16 cellular contexts compared by ENCODE assay signal in genomic region chr22:27682438-27682837, GRCh38.
A peak's percentile ranks its signal among the peaks of the same experiment; 100 is the strongest.
DNase-seq lines count a peak whose midpoint lies in the region; ATAC-seq and TF ChIP-seq lines count a peak whose summit lies in the region.
"Had no signal": no experiment of that assay in that cellular context is flagged by ENCODE, and none has a peak within 500 bp of the region (broad histone marks: within the 10 kb centered on the region; RNA-seq: fewer than 3 reads in every experiment).

No MANE protein-coding gene starts in this region.

- no peaks in the 10 kb centered on the region for H3K9me2 ChIP-seq in PC-3 (replicated peaks; ENCODE audit: low read length)

- peaks cover 3% of the 10 kb centered on the region for H4K20me1 ChIP-seq in H9 (ENCODE audit: control insufficient read depth, insufficient read depth, insufficient read length)
- H4K20me1 ChIP-seq in PC-3 (ENCODE audit: low read length): no peaks in the 10 kb centered on the region

- no peak overlapping the region for H2BK5ac ChIP-seq in H9 (ENCODE audit: insufficient read length, low read length)

- no peak overlapping the region for H2BK20ac ChIP-seq in H9 (ENCODE audit: low read depth, low read length, poor library complexity, severe bottlenecking)

- H3K4me2 ChIP-seq in H9 (ENCODE audit: insufficient read depth, insufficient read length, low read length): no peak overlapping the region
- no peak overlapping the region for H3K4me2 ChIP-seq in PC-3 (ENCODE audit: low read length)

- H3K36me3 ChIP-seq in PC-3 (ENCODE audit: low read depth, low read length): no peaks in the 10 kb centered on the region
- H3K36me3 ChIP-seq: tibial nerve had no signal

- no peak overlapping the region for H4K91ac ChIP-seq in H9 (ENCODE audit: insufficient read length, low read depth, low read length)

- H3K27ac ChIP-seq in H9 (ENCODE audit: insufficient read length, low read depth, low read length) (no peak overlapping the region), PC-3 (ENCODE audit: low read length) (no peak overlapping the region)
- H3K27ac ChIP-seq: tibial nerve had no signal

- H4K8ac ChIP-seq in H9 (replicated peaks; ENCODE audit: insufficient read length, low read depth, low read length): no peak overlapping the region

- no peaks in the 10 kb centered on the region for H3K79me1 ChIP-seq in H9 (ENCODE audit: insufficient read depth, low read depth, low read length, poor library complexity, severe bottlenecking)

- no peak for ATAC-seq in PC-3
- ATAC-seq in GM19397 (IDR thresholded peaks at IDR 0.05; ENCODE audit: unreplicated experiment): no peak
- no peak for ATAC-seq in GM19324 (IDR thresholded peaks at IDR 0.05; ENCODE audit: low FRiP score, unreplicated experiment)
- ATAC-seq: GM12878 had no signal

- POLR2A ChIA-PET in PC-3 (lab: Charles Lee; ENCODE audit: unreplicated experiment): no interaction called here

- TF ChIP-seq CTCF in H9 (conservative IDR thresholded peaks at IDR 0.05): peak; percentile 84
- TF ChIP-seq CTCF in PC-3 (conservative IDR thresholded peaks at IDR 0.05; ENCODE audit: low read depth, low read length): peak; percentile 45
- peak; percentile 1 for TF ChIP-seq CTCF in fibroblast of mammary gland (conservative IDR thresholded peaks at IDR 0.05; ENCODE audit: control insufficient read depth, insufficient read depth, low read depth, low read length)

- H3K79me2 ChIP-seq in H9 (ENCODE audit: insufficient read depth, low read length): no peaks in the 10 kb centered on the region; the same call in 1 of the 2 replicates
- no peaks in the 10 kb centered on the region for H3K79me2 ChIP-seq in PC-3 (ENCODE audit: low read length)

- no peak overlapping the region for H3K56ac ChIP-seq in H9 (ENCODE audit: insufficient read length, low read depth, low read length)

- H3K23ac ChIP-seq in H9 (ENCODE audit: insufficient read length, low read depth, low read length): no peak overlapping the region

- H3K9me3 ChIP-seq in H9 (ENCODE audit: control insufficient read depth, low read depth, low read length): no peaks in the 10 kb centered on the region
- H3K9me3 ChIP-seq in PC-3 (ENCODE audit: low read length): no peaks in the 10 kb centered on the region
- H3K9me3 ChIP-seq: tibial nerve had no signal

- H3K4ac ChIP-seq in H9 (ENCODE audit: low read depth, low read length): no peak overlapping the region

- no peaks in the 10 kb centered on the region for H3K9me3 Mint-ChIP-seq in H9

- H3K4me1 Mint-ChIP-seq in H9: peaks cover 36 to 41% of the 10 kb centered on the region in 2 experiments

- H3K23me2 ChIP-seq in H9 (ENCODE audit: insufficient read length, low read depth, low read length, poor library complexity, severe bottlenecking): no peaks in the 10 kb centered on the region

- H2AK5ac ChIP-seq in H9 (ENCODE audit: insufficient read length, low read length): no peak overlapping the region

- no peak overlapping the region for H2BK15ac ChIP-seq in H9 (ENCODE audit: low read depth, low read length)

- H3K9ac ChIP-seq in H9 (ENCODE audit: extremely low read depth, insufficient read length, low read length) (no peak overlapping the region), PC-3 (ENCODE audit: low read length) (no peak overlapping the region)

- H3K4me3 Mint-ChIP-seq in H9: no peak overlapping the region

- H2BK120ac ChIP-seq in H9 (ENCODE audit: low read depth, low read length, poor library complexity, severe bottlenecking): no peak overlapping the region

- peak; percentile 62 for DNase-seq in H9
- no peak for DNase-seq in PC-3
- DNase-seq in fibroblast of mammary gland (ENCODE audit: low read depth): no peak
- peak; percentile 55 for DNase-seq in retina
- no peak for DNase-seq in NCI-H510A treated with DMSO at 0.1 percent for 48 hours (lab: John Stamatoyannopoulos, UW)
- no peak for DNase-seq in NCI-H69 (lab: John Stamatoyannopoulos, UW)
- DNase-seq: amygdala; hypothalamus; NCI-H1417; nucleus accumbens; stimulated activated CD4-positive, alpha-beta T cell treated with anti-CD3 and anti-CD28 coated beads, Interleukin-12 subunit alpha, Interleukin-12 subunit beta, amount 100 ng/mL, for 4 hours had no signal

- no peaks in the 10 kb centered on the region for H3F3A ChIP-seq in PC-3 (ENCODE audit: low read length, unreplicated experiment)

- no TSS peak for BruUV-seq in PC-3 (replicated peaks; lab: Mats Ljungman, UMichigan)

- no peak overlapping the region for H3K18ac ChIP-seq in H9 (ENCODE audit: insufficient read length, low read depth, low read length)

- no peak overlapping the region for H3K14ac ChIP-seq in H9 (ENCODE audit: insufficient read depth, low read length)

- no peak overlapping the region for H3T11ph ChIP-seq in H9 (ENCODE audit: low read length)

- H2AFZ ChIP-seq in H9 (ENCODE audit: low read length) (no peak overlapping the region), PC-3 (ENCODE audit: low read length) (no peak overlapping the region)

- peak overlapping the region in 1 of 3 experiments; percentile 23; a peak in 1 of 7 replicates for H3K27ac Mint-ChIP-seq in H9

- intact Hi-C loops in PC-3 (cut with micrococcal nuclease): no loop called here

- H2BK12ac ChIP-seq in H9 (ENCODE audit: insufficient read length, low read depth, low read length): no peak overlapping the region

- CTCF ChIA-PET in PC-3 (lab: Charles Lee): no interaction called here

- H4K5ac ChIP-seq in H9 (ENCODE audit: insufficient read length, low read depth, low read length): no peak overlapping the region

- no CpG with 5 or more reads among the region's 9 CpGs for WGBS in H9 (ENCODE audit: extremely low coverage, insufficient read length, low lambda C conversion rate)

- H3K4me3 ChIP-seq in PC-3 (ENCODE audit: low read length) (no peak overlapping the region), fibroblast of mammary gland (ENCODE audit: control insufficient read depth, low read depth, low read length) (no peak overlapping the region)
- H3K4me3 ChIP-seq: GM12878, lung, tibial nerve had no signal

- H3K4me1 ChIP-seq in H9 (ENCODE audit: insufficient read depth, low read length): peaks cover 5% of the 10 kb centered on the region; the same call in 1 of the 2 replicates
- H3K4me1 ChIP-seq in PC-3 (ENCODE audit: insufficient read depth, low read length): no peaks in the 10 kb centered on the region

- no peaks in the 10 kb centered on the region for H3K27me3 Mint-ChIP-seq in H9 (ENCODE audit: low read depth)

- H3K36me3 Mint-ChIP-seq in H9 (ENCODE audit: insufficient read depth in 1 of 3, low read depth in 3 of 3): peaks cover 0 to 5% (median 0%) of the 10 kb centered on the region in 3 experiments; a peak in 3 of 7 replicates

- no peaks in the 10 kb centered on the region for H3K27me3 ChIP-seq in H9 (ENCODE audit: insufficient read depth, low read length)
- H3K27me3 ChIP-seq in PC-3 (ENCODE audit: low read length): no peaks in the 10 kb centered on the region

Comparison
In these comparisons a context has a peak if more than half of its experiments do, and no peak if none do; other contexts are left out.
1. DNase-seq: peak in H9 (single experiment) and retina (single experiment); none in PC-3 (single experiment), fibroblast of mammary gland (single experiment), NCI-H510A treated with DMSO at 0.1 percent for 48 hours (single experiment) and NCI-H69 (single experiment).
2. CTCF ChIP-seq: peak in every context shown above with its lines; median percentile 84 in H9; 45 in PC-3; 1 in fibroblast of mammary gland.